In the genomic region with DNA sequence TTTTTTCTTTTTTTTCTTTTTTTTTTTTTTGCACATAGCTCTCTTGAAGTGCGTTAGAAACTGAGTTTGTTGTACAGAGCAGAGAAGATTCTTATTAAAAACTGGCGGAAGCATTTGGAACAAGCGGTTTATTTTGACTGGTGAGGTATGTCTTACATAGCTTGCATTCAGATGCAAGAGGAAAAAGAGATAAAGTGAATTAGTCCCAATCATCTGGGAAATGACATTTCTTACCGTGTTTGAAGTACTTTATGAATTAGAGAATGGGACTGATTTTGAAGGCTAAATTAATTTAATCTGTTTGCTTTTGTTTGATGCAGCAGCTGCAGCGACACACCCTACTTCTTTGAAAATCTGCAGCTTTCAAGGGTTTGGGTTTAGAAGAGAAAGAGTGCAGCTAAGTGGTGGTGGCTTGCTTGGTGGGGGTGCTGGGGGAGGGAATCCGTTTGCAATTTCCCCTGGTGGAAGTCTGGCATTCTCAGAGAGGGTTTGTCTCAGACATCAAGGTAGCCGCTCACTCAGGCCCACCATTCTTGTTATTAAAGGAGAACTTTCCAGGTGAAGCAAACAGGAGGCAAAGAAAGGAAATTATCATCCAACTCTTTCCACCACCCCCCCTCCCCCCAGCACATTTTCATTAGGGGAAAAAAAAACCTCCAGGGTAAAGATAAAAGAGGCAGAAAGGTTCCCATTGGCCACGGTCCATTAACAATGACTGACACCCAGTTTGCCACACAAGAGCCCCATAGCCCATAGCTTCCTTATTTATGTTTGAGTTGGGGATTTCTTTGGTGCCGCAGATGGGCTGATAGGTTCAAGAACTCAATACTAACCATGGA, we compare ENCODE assay signal across 10 cellular contexts.
DNase-seq lines count a peak whose midpoint lies in the region; ATAC-seq, FAIRE-seq and TF ChIP-seq lines count a peak whose summit lies in the region.
"Had no signal": no experiment of that assay in that cellular context is flagged by ENCODE, and none has a peak within 500 bp of the region (broad histone marks: within the 10 kb centered on the region; RNA-seq: fewer than 3 reads in every experiment).

No MANE protein-coding gene starts in this region.

- H3K79me1 ChIP-seq in IMR-90 (ENCODE audit: low read depth in 1 of 2, low read length in 2 of 2), result no peaks in the 10 kb centered on the region

- CTCF ChIA-PET in AG04449 (lab: Yijun Ruan, JAX) (interaction anchor here (0.9 to 1.8 kb wide), 5 partner anchors 15 to 215 kb away, joined by 3 to 7 read pairs (median 4); no protein-coding TSS in a partner anchor), IMR-90 (lab: Yijun Ruan, JAX) (interaction anchor here (0.6 to 1.3 kb wide), 3 partner anchors 35 to 221 kb away, joined by 3 to 7 read pairs (median 3); no protein-coding TSS in a partner anchor)

- peak overlapping the region; percentile 73 for H2BK5ac ChIP-seq in IMR-90 (ENCODE audit: low read depth, low read length, poor library complexity, severe bottlenecking)

- no peak overlapping the region for H3K18ac ChIP-seq in IMR-90 (ENCODE audit: low read depth, low read length)

- H2BK15ac ChIP-seq in IMR-90 (ENCODE audit: low read depth, low read length), result peak overlapping the region; percentile 51; the same call in 1 of the 3 replicates

- peak overlapping the region; percentile 34 for H3K4ac ChIP-seq in IMR-90 (ENCODE audit: low read depth, low read length)

- H2AK5ac ChIP-seq in IMR-90 (ENCODE audit: low read depth, low read length), result 0 out of 2 replicates have a peak overlapping the region, but pooled peaks have one; percentile 10

- 0 out of 2 replicates have a peak overlapping the region, but pooled peaks have one; percentile 6 for H2BK20ac ChIP-seq in IMR-90 (ENCODE audit: low read depth, low read length)

- H3K4me3 ChIP-seq in AG04449 (ENCODE audit: low read depth, low read length) (peak overlapping the region; percentile 49; the same call in 1 of the 2 replicates), IMR-90 (ENCODE audit: insufficient read depth, low read depth, low read length) (no peak overlapping the region), brain microvascular endothelial cell (ENCODE audit: low read depth, low read length) (no peak overlapping the region)
- H3K4me3 ChIP-seq: BLaER1 treated with 17β-estradiol and CSF1 and Interleukin-3, amounts not matched to agents 10 nM and 100 nM had no signal

- H3K9me1 ChIP-seq in IMR-90 (ENCODE audit: insufficient read depth, low read length), result no peaks in the 10 kb centered on the region

- dilution Hi-C loops in IMR-90 (cut with HindIII; ENCODE audit: low sequenced_read_pairs, unreplicated experiment), result no loop called here

- H3K4me1 ChIP-seq in IMR-90 (ENCODE audit: control insufficient read depth, insufficient read depth, low read length), result peaks cover 2% of the 10 kb centered on the region; the same call in 1 of the 2 replicates

- peak overlapping the region; percentile 12; the same call in 1 of the 2 replicates for H3K9ac ChIP-seq in IMR-90 (ENCODE audit: low read depth, low read length)
- H3K9ac ChIP-seq: BLaER1 treated with 17β-estradiol and CSF1 and Interleukin-3, amounts not matched to agents 10 nM and 100 nM had no signal

- H2BK120ac ChIP-seq in IMR-90 (ENCODE audit: low read depth, low read length), result peak overlapping the region; percentile 77

- no peak overlapping the region; the same call in 1 of the 2 replicates for H3K56ac ChIP-seq in IMR-90 (ENCODE audit: extremely low read depth, insufficient read depth, low read length)

- TF ChIP-seq CTCF in AG04449 (IDR thresholded peaks at IDR 0.05; ENCODE audit: insufficient read depth, low read length, missing control alignments) (no peak), IMR-90 (conservative IDR thresholded peaks at IDR 0.05; ENCODE audit: low read depth, low read length) (no peak), brain microvascular endothelial cell (IDR thresholded peaks at IDR 0.05; ENCODE audit: low read depth, low read length, missing control alignments) (no peak), GM13976 (IDR thresholded peaks at IDR 0.05; ENCODE audit: borderline replicate concordance, control extremely low read depth, extremely low read depth, insufficient read depth, missing control alignments) (no peak)

- no peaks in the 10 kb centered on the region for H3K36me3 ChIP-seq in IMR-90 (ENCODE audit: control insufficient read depth, insufficient read depth, low read length)
- H3K36me3 ChIP-seq in brain microvascular endothelial cell (replicated peaks), result no peaks in the 10 kb centered on the region
- H3K36me3 ChIP-seq: BLaER1 treated with 17β-estradiol and CSF1 and Interleukin-3, amounts not matched to agents 10 nM and 100 nM; esophagus squamous epithelium had no signal

- no TSS peak for BruUV-seq in IMR-90 (replicated peaks; lab: Mats Ljungman, UMichigan)

- H3K27ac ChIP-seq in IMR-90 (ENCODE audit: insufficient read depth, low read length) (peak overlapping the region; percentile 12; the same call in 1 of the 2 replicates), brain microvascular endothelial cell (peak overlapping the region; percentile 75)
- H3K27ac ChIP-seq: BLaER1 treated with 17β-estradiol and CSF1 and Interleukin-3, amounts not matched to agents 10 nM and 100 nM had no signal

- no peak; the same call in 1 of the 2 replicates for ATAC-seq in IMR-90 (ENCODE audit: low read depth)

- in situ Hi-C loops in IMR-90 (cut with MboI; ENCODE audit: low sequenced_read_pairs) (no loop called here), brain microvascular endothelial cell (cut with HindIII; ENCODE audit: low pct_ligation_motif_present, low sequenced_read_pairs) (loop anchor here (25.0 kb wide), 1 partner anchor 219 kb away; no protein-coding TSS in a partner anchor), GM13976 (cut with MboI; ENCODE audit: low sequenced_read_pairs, unreplicated experiment) (loop anchor here (25.0 kb wide), 2 partner anchors 444 to 644 kb away; no protein-coding TSS in a partner anchor)

- peak overlapping the region; percentile 61; the same call in 1 of the 2 replicates for H4K91ac ChIP-seq in IMR-90 (ENCODE audit: insufficient read depth, low read depth, low read length)

- DNase-seq in AG04449 (ENCODE audit: low read depth, low spot score), result no peak
- no peak for DNase-seq in IMR-90
- DNase-seq in brain microvascular endothelial cell, result no peak
- peak; percentile 83 for DNase-seq in left kidney (ENCODE audit: low read depth, low spot score)
- DNase-seq in pons (ENCODE audit: low spot score), result no peak
- no peak for DNase-seq in GM12891 (ENCODE audit: insufficient read length, low spot score)
- DNase-seq in germinal center (ENCODE audit: low spot score), result no peak
- DNase-seq in GM13976 (ENCODE audit: low spot score), result no peak
- DNase-seq: esophagus squamous epithelium had no signal

- H4K8ac ChIP-seq in IMR-90 (ENCODE audit: low read depth in 2 of 2, low read length in 2 of 2), result peak overlapping the region in 1 of 2 experiments; percentile 2; a peak in 3 of 4 replicates

- H4K20me1 ChIP-seq in IMR-90 (ENCODE audit: insufficient read depth, low read length), result no peaks in the 10 kb centered on the region
- H4K20me1 ChIP-seq: BLaER1 treated with 17β-estradiol and CSF1 and Interleukin-3, amounts not matched to agents 10 nM and 100 nM had no signal

- H4K5ac ChIP-seq in IMR-90 (ENCODE audit: low read depth, low read length), result no peak overlapping the region; the same call in 1 of the 2 replicates

- H3K4me2 ChIP-seq in IMR-90 (ENCODE audit: low read depth, low read length), result peak overlapping the region; percentile 33
- H3K4me2 ChIP-seq: BLaER1 treated with 17β-estradiol and CSF1 and Interleukin-3, amounts not matched to agents 10 nM and 100 nM had no signal

- H2AK9ac ChIP-seq in IMR-90 (replicated peaks; ENCODE audit: low read depth, low read length, poor library complexity), result no peak overlapping the region

- no peak overlapping the region for H2AFZ ChIP-seq in IMR-90 (replicated peaks; ENCODE audit: low read length, poor library complexity)

- TF ChIP-seq POLR2A in IMR-90 (IDR thresholded peaks at IDR 0.05; ENCODE audit: low read depth, low read length) (no peak), GM12891 (IDR thresholded peaks at IDR 0.05; ENCODE audit: low read depth, low read length) (no peak)

- no peak overlapping the region for H3K23ac ChIP-seq in IMR-90 (ENCODE audit: low read depth, low read length)

- POLR2A ChIA-PET in AG04449 (lab: Yijun Ruan, JAX), result interaction anchor here (0.6 to 0.9 kb wide), 3 partner anchors 15 to 106 kb away, joined by 4 to 5 read pairs (median 5); no protein-coding TSS in a partner anchor
- POLR2A ChIA-PET in IMR-90 (lab: Charles Lee; ENCODE audit: unreplicated experiment), result interaction anchor here (0.6 kb wide), 1 partner anchor 513 kb away, joined by 3 read pairs; no protein-coding TSS in a partner anchor

- H3K27me3 ChIP-seq in IMR-90 (ENCODE audit: control insufficient read depth, insufficient read depth, low read length) (no peaks in the 10 kb centered on the region), brain microvascular endothelial cell (replicated peaks) (no peaks in the 10 kb centered on the region)
- H3K27me3 ChIP-seq: BLaER1 treated with 17β-estradiol and CSF1 and Interleukin-3, amounts not matched to agents 10 nM and 100 nM; esophagus squamous epithelium had no signal

- no peak for TF ChIP-seq RAD21 in IMR-90 (IDR thresholded peaks at IDR 0.05; ENCODE audit: low read length)

- peak overlapping the region; percentile 56; the same call in 1 of the 2 replicates for H3K14ac ChIP-seq in IMR-90 (replicated peaks; ENCODE audit: low read depth, low read length)

- no peaks in the 10 kb centered on the region for H3K9me3 ChIP-seq in IMR-90 (ENCODE audit: control insufficient read depth, insufficient read depth, low read length)
- H3K9me3 ChIP-seq: BLaER1 treated with 17β-estradiol and CSF1 and Interleukin-3, amounts not matched to agents 10 nM and 100 nM; esophagus squamous epithelium had no signal

- WGBS in IMR-90 (ENCODE audit: extremely low coverage in 2 of 2, insufficient read length in 1 of 2), 2 experiments, result 50% methylated on average over 2 of the region's 9 CpGs; no CpG with 5 or more reads in 1 of the 2 experiments

- no peak for FAIRE-seq in GM12891 (lab: Jason Lieb, UNC)

- intact Hi-C loops in IMR-90 (cut with micrococcal nuclease), result loop anchor here (2.0 to 5.0 kb wide), 3 partner anchors 21 to 439 kb away; no protein-coding TSS in a partner anchor

TF ChIP-seq in IMR-90, 13 proteins besides CTCF, POLR2A, EP300 and RAD21:
- TF ChIP-seq RFX5 (IDR thresholded peaks at IDR 0.05; ENCODE audit: low read depth, low read length) (no peak), RCOR1 (IDR thresholded peaks at IDR 0.05; ENCODE audit: insufficient replicate concordance, low read length) (no peak), SMC3 (IDR thresholded peaks at IDR 0.05; ENCODE audit: low read depth, low read length) (no peak)

TF ChIP-seq in GM12891, 5 proteins besides CTCF, POLR2A, EP300 and RAD21:
- TF ChIP-seq PAX5 (IDR thresholded peaks at IDR 0.05; ENCODE audit: insufficient read depth, low read length, severe bottlenecking), result no peak
- TF ChIP-seq SPI1 (IDR thresholded peaks at IDR 0.05; ENCODE audit: low read depth, low read length), result no peak
- no peak for TF ChIP-seq POLR2AphosphoS5 (IDR thresholded peaks at IDR 0.05; ENCODE audit: low read depth, low read length)
- TF ChIP-seq TAF1 (IDR thresholded peaks at IDR 0.05; ENCODE audit: low read depth, low read length), result no peak
- TF ChIP-seq POU2F2 (IDR thresholded peaks at IDR 0.05; ENCODE audit: low read depth, low read length), result no peak
